ENCODE assay signal across 1 cellular context in genomic region chr12:46084666-46085631, GRCh38.
TF ChIP-seq lines count a peak whose summit lies in the region.

No MANE protein-coding gene starts in this region.

TF ChIP-seq in HCT116, 20 proteins besides CTCF, POLR2A, EP300 and RAD21 (continued from another document):
- no peak for TF ChIP-seq ZBTB33 (IDR thresholded peaks at IDR 0.05; ENCODE audit: extremely low read depth, insufficient replicate concordance, low read length)
